ENCODE assay signal across 13 cellular contexts in the genomic region with DNA sequence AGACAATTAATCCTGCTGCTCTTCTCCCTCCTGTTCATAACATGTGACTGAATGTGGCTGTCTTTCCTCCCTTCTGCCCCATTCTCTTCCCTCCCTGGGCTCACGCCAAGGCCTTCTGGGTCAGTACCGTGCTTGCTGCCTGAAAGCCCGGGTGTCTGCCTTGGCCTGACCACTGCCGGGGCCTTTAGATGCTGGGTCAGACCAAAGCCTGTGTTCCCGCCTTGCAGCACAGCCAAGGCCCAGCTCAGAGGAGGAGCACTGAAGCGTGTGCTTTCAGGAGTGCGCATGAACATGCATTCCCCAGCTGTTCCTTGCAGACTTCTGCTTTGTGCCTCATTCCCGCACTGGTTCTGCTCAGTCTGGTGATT. TPM values are rescaled to one million over a fixed set of nuclear protein-coding genes. Genes with fewer than 3 reads are reported as not detected.
DNase-seq lines count a peak whose midpoint lies in the region; ATAC-seq and TF ChIP-seq lines count a peak whose summit lies in the region.
"Had no signal": no experiment of that assay in that cellular context is flagged by ENCODE, and none has a peak within 500 bp of the region (broad histone marks: within the 10 kb centered on the region; RNA-seq: fewer than 3 reads in every experiment).

No MANE protein-coding gene starts in this region.

- peak overlapping the region in 1 of 8 donors; percentile 75 for H3K27ac Mint-ChIP-seq in CD8-positive, alpha-beta memory T cell
- H3K27ac Mint-ChIP-seq in activated naive CD4-positive, alpha-beta T cell treated with anti-CD3 and anti-CD28 coated beads, Interleukin-2, amount 50 U/mL, for 72 hours: no peak overlapping the region
- H3K27ac Mint-ChIP-seq: activated CD8-positive, alpha-beta memory T cell treated with anti-CD3 and anti-CD28 coated beads, Interleukin-2, amount 10 ng/mL, durations not matched to agents 7 days and 5 days; T-helper 2 cell treated with Interferon-gamma antibody and Interleukin-4, amounts not matched to agents 5 μg/mL and 100 μg/mL, for 36 hours had no signal

- ATAC-seq in HCT116: no peak
- ATAC-seq in left lung: peak; percentile 51
- no peak for ATAC-seq in activated naive CD4-positive, alpha-beta T cell treated with anti-CD3 and anti-CD28 coated beads, Interleukin-2, amount 50 U/mL, for 72 hours
- ATAC-seq: activated CD8-positive, alpha-beta memory T cell treated with anti-CD3 and anti-CD28 coated beads, Interleukin-2, amount 10 ng/mL, durations not matched to agents 7 days and 5 days had no signal

- H3K79me2 ChIP-seq in HCT116 (ENCODE audit: insufficient read depth, low read length): no peaks in the 10 kb centered on the region

- 0 out of 2 replicates have a peak overlapping the region, but pooled peaks have one; percentile 17 for H3K4me2 ChIP-seq in HCT116 (ENCODE audit: low read length)

- H3K9me3 Mint-ChIP-seq in CD8-positive, alpha-beta memory T cell: no peaks in the 10 kb centered on the region
- H3K9me3 Mint-ChIP-seq in activated naive CD4-positive, alpha-beta T cell treated with anti-CD3 and anti-CD28 coated beads, Interleukin-2, amount 50 U/mL, for 72 hours: no peaks in the 10 kb centered on the region
- H3K9me3 Mint-ChIP-seq: T-helper 2 cell treated with Interferon-gamma antibody and Interleukin-4, amounts not matched to agents 5 μg/mL and 100 μg/mL, for 36 hours had no signal

- H3K27me3 ChIP-seq in HCT116 (ENCODE audit: insufficient read depth, low read length) (no peaks in the 10 kb centered on the region), dorsolateral prefrontal cortex (no peaks in the 10 kb centered on the region), left lung (no peaks in the 10 kb centered on the region)
- no peaks in the 10 kb centered on the region for H3K27me3 ChIP-seq in CD8-positive, alpha-beta memory T cell (ENCODE audit: insufficient read depth, low read length, poor library complexity, severe bottlenecking)
- H3K27me3 ChIP-seq: ascending aorta had no signal

- no TSS peak for BruUV-seq in HCT116 (replicated peaks; lab: Mats Ljungman, UMichigan)

- H3K27ac ChIP-seq in HCT116 (ENCODE audit: low read depth, low read length): no peak overlapping the region; the same call in 1 of the 2 replicates
- peak overlapping the region; percentile 31 to 95 (median 87) for H3K27ac ChIP-seq in dorsolateral prefrontal cortex
- H3K27ac ChIP-seq in left lung: peak overlapping the region; percentile 71 to 87
- H3K27ac ChIP-seq in CD8-positive, alpha-beta memory T cell (ENCODE audit: low read depth, low read length): no peak overlapping the region
- H3K27ac ChIP-seq: ascending aorta, C4-2B had no signal

- no peak overlapping the region for H2AFZ ChIP-seq in HCT116 (ENCODE audit: low read depth, low read length, poor library complexity, severe bottlenecking)

- H3K4me1 ChIP-seq in HCT116 (ENCODE audit: control insufficient read depth in 1 of 2, insufficient read depth in 2 of 2, low read length in 2 of 2) (peaks cover 9 to 14% of the 10 kb centered on the region in 2 experiments), left lung (peaks cover 19 to 36% of the 10 kb centered on the region in 2 donors)
- no peaks in the 10 kb centered on the region for H3K4me1 ChIP-seq in CD8-positive, alpha-beta memory T cell (ENCODE audit: insufficient read depth, low read length)
- H3K4me1 ChIP-seq: ascending aorta had no signal

- H3K9ac ChIP-seq in HCT116 (ENCODE audit: low read length): no peak overlapping the region

- TF ChIP-seq CTCF in HCT116 (IDR thresholded peaks at IDR 0.05 in 2 of 3, conservative IDR thresholded peaks at IDR 0.05 in 1 of 3; ENCODE audit: borderline replicate concordance in 1 of 3, insufficient read depth in 1 of 3, low read depth in 2 of 3, low read length in 2 of 3) (no peak), dorsolateral prefrontal cortex (IDR thresholded peaks at IDR 0.05 in 54 of 56, conservative IDR thresholded peaks at IDR 0.05 in 2 of 56; ENCODE audit: low read depth in 1 of 56, partially characterized antibody in 56 of 56) (peak in 1 of 56 donors; percentile 9), left lung (IDR thresholded peaks at IDR 0.05) (no peak)

- no peaks in the 10 kb centered on the region for H4K20me1 ChIP-seq in HCT116 (ENCODE audit: insufficient read depth)

- CTCF ChIA-PET in HCT116 (lab: Charles Lee): no interaction called here
- CTCF ChIA-PET in CD8-positive, alpha-beta memory T cell (lab: Charles Lee): interaction anchor here (1.3 kb wide), 1 partner anchor 87 kb away, joined by 3 read pairs; no protein-coding TSS in a partner anchor

- DNase-seq in HCT116 (ENCODE audit: low read depth, low spot score) (no peak), dorsolateral prefrontal cortex (peak in 9 of 10 donors; percentile 53 to 73 (median 59)), left lung (peak in 1 of 2 donors; percentile 76), retina (peak; percentile 68), SIG-M5 treated with dmso at 0.1 percent for 504 hours (lab: John Stamatoyannopoulos, UW; ENCODE audit: unreplicated experiment) (no peak), UCSD-AML1 (lab: John Stamatoyannopoulos, UW; ENCODE audit: unreplicated experiment) (no peak)
- no peak for DNase-seq in CD8-positive, alpha-beta memory T cell
- DNase-seq in activated naive CD4-positive, alpha-beta T cell treated with anti-CD3 and anti-CD28 coated beads, Interleukin-2, amount 50 U/mL, for 72 hours (ENCODE audit: low spot score in 2 of 2): no peak
- DNase-seq: activated CD8-positive, alpha-beta memory T cell treated with anti-CD3 and anti-CD28 coated beads, Interleukin-2, amount 10 ng/mL, durations not matched to agents 7 days and 5 days; islet precursor cell had no signal

- H3K27me3 Mint-ChIP-seq in CD8-positive, alpha-beta memory T cell: peaks cover 0 to 2% of the 10 kb centered on the region in 2 donors
- H3K27me3 Mint-ChIP-seq: activated CD8-positive, alpha-beta memory T cell treated with anti-CD3 and anti-CD28 coated beads, Interleukin-2, amount 10 ng/mL, durations not matched to agents 7 days and 5 days had no signal

- no peak for TF ChIP-seq POLR2A in HCT116 (IDR thresholded peaks at IDR 0.05; ENCODE audit: borderline replicate concordance, extremely low read depth, insufficient read depth, insufficient read length)

- RAD21 ChIA-PET in HCT116 (lab: Charles Lee; ENCODE audit: low non-redundant PET in 1 of 2, low total read pairs in 2 of 2, uncharacterized antibody in 2 of 2, unreplicated experiment in 2 of 2): no interaction called here

- H3K9me3 ChIP-seq in HCT116 (ENCODE audit: control insufficient read depth in 1 of 2, insufficient read depth in 1 of 2, low read depth in 1 of 2, low read length in 2 of 2) (no peaks in the 10 kb centered on the region), left lung (no peaks in the 10 kb centered on the region)
- no peaks in the 10 kb centered on the region for H3K9me3 ChIP-seq in CD8-positive, alpha-beta memory T cell (ENCODE audit: low read length)
- H3K9me3 ChIP-seq: ascending aorta had no signal

- intact Hi-C loops in HCT116 (cut with micrococcal nuclease): no loop called here
- intact Hi-C loops in dorsolateral prefrontal cortex (cut with DNase I): no loop called here
- intact Hi-C loops in left lung (cut with DNase I): no loop called here

- H3K4me1 Mint-ChIP-seq in CD8-positive, alpha-beta memory T cell: no peaks in the 10 kb centered on the region

- H3K4me3 ChIP-seq in HCT116 (replicated peaks in 1 of 2; ENCODE audit: low read depth in 1 of 2, low read length in 2 of 2) (no peak overlapping the region), dorsolateral prefrontal cortex (no peak overlapping the region), left lung (no peak overlapping the region)
- no peak overlapping the region for H3K4me3 ChIP-seq in CD8-positive, alpha-beta memory T cell (ENCODE audit: low read length)
- H3K4me3 ChIP-seq: ascending aorta had no signal

- H3K36me3 ChIP-seq in HCT116 (ENCODE audit: control insufficient read depth in 1 of 2, insufficient read depth in 2 of 2, low read length in 2 of 2): no peaks in the 10 kb centered on the region
- H3K36me3 ChIP-seq in left lung: no peaks in the 10 kb centered on the region
- no peaks in the 10 kb centered on the region for H3K36me3 ChIP-seq in CD8-positive, alpha-beta memory T cell (ENCODE audit: insufficient read depth, low read length)
- H3K36me3 ChIP-seq: ascending aorta had no signal

- POLR2A ChIA-PET in HCT116 (lab: Charles Lee): no interaction called here
- POLR2A ChIA-PET in CD8-positive, alpha-beta memory T cell (lab: Charles Lee): no interaction called here

- H3K4me3 Mint-ChIP-seq in CD8-positive, alpha-beta memory T cell: no peak overlapping the region
- H3K4me3 Mint-ChIP-seq: activated CD8-positive, alpha-beta memory T cell treated with anti-CD3 and anti-CD28 coated beads, Interleukin-2, amount 10 ng/mL, durations not matched to agents 7 days and 5 days; T-helper 2 cell treated with Interferon-gamma antibody and Interleukin-4, amounts not matched to agents 5 μg/mL and 100 μg/mL, for 36 hours had no signal

- no peak for TF ChIP-seq RAD21 in HCT116 (IDR thresholded peaks at IDR 0.05; ENCODE audit: low read depth)

- peaks cover 0 to 14% (median 6%) of the 10 kb centered on the region in 3 donors for H3K36me3 Mint-ChIP-seq in CD8-positive, alpha-beta memory T cell
- H3K36me3 Mint-ChIP-seq in activated naive CD4-positive, alpha-beta T cell treated with anti-CD3 and anti-CD28 coated beads, Interleukin-2, amount 50 U/mL, for 72 hours: no peaks in the 10 kb centered on the region
- H3K36me3 Mint-ChIP-seq: activated CD8-positive, alpha-beta memory T cell treated with anti-CD3 and anti-CD28 coated beads, Interleukin-2, amount 10 ng/mL, durations not matched to agents 7 days and 5 days had no signal

- no peaks in the 10 kb centered on the region for H3K9me2 ChIP-seq in HCT116 (ENCODE audit: insufficient read depth)

TF ChIP-seq in HCT116, 20 proteins besides CTCF, POLR2A, EP300 and RAD21 (continues in another document):
- TF ChIP-seq SP1 (IDR thresholded peaks at IDR 0.05; ENCODE audit: low read depth): no peak

RNA-seq across cellular contexts. Expression of a gene that starts 27.0 kb away (rescaled TPM):
- total RNA-seq in HCT116 (2021; ENCODE audit: unreplicated experiment): 206 TPM
- polyA plus RNA-seq in HCT116 (2012): 270 and 310 TPM in 2 replicates
- 100 to 1,000 TPM; 109 to 280 (median 226) TPM for total RNA-seq in dorsolateral prefrontal cortex
- 100 to 1,000 TPM; 144 to 189 TPM for total RNA-seq in left lung
- total RNA-seq in CD8-positive, alpha-beta memory T cell: 100 to 1,000 TPM; 189 to 195 TPM
- polyA plus RNA-seq in CD8-positive, alpha-beta memory T cell: 157 TPM
- 100 to 1,000 TPM; 179 to 273 TPM for total RNA-seq in activated naive CD4-positive, alpha-beta T cell treated with anti-CD3 and anti-CD28 coated beads, Interleukin-2, amount 50 U/mL, for 72 hours

Comparison
In these comparisons a context has a peak if more than half of its experiments do, and no peak if none do; other contexts are left out.
1. DNase-seq: peak in dorsolateral prefrontal cortex (9 of 10) and retina (single experiment); none in HCT116 (single experiment), CD8-positive, alpha-beta memory T cell (0 of 5), activated naive CD4-positive, alpha-beta T cell treated with anti-CD3 and anti-CD28 coated beads, Interleukin-2, amount 50 U/mL, for 72 hours (0 of 2), SIG-M5 treated with dmso at 0.1 percent for 504 hours (single experiment) and UCSD-AML1 (single experiment).
2. H3K27ac ChIP-seq: peak in dorsolateral prefrontal cortex (59 of 59) and left lung (2 of 2); none in HCT116 (single experiment) and CD8-positive, alpha-beta memory T cell (single experiment).